Comparison of ENCODE assay signal across 8 cellular contexts in genomic region chr19:33528404-33528803, GRCh38.
"Had no signal": no experiment of that assay in that cellular context is flagged by ENCODE, and none has a peak within 500 bp of the region (broad histone marks: within the 10 kb centered on the region; RNA-seq: fewer than 3 reads in every experiment).

No MANE protein-coding gene starts in this region.

- DNase-seq: H7, Karpas-422 had no signal

- H3K4me1 Mint-ChIP-seq: IgD-negative memory B cell had no signal

- H3K27ac Mint-ChIP-seq: GM23338, IgD-negative memory B cell had no signal

- H3K4me3 ChIP-seq: GM23338, HAP-1 had no signal

- H3K4me3 Mint-ChIP-seq: GM23338, IgD-negative memory B cell had no signal

- H3K9ac ChIP-seq: KMS-11 had no signal

- H3K9me3 ChIP-seq: HAP-1 had no signal

- H3K36me3 Mint-ChIP-seq: IgD-negative memory B cell had no signal

- H3K36me3 ChIP-seq: HAP-1 had no signal

- ATAC-seq: GM23338, HCT116 had no signal

- H3K4me1 ChIP-seq: HAP-1 had no signal

- H3K27ac ChIP-seq: HL-60, KMS-11 had no signal

- H2AFZ ChIP-seq: GM23338 had no signal

- H3K9me3 Mint-ChIP-seq: GM23338, IgD-negative memory B cell had no signal

- H3K4me2 ChIP-seq: GM23338, KMS-11 had no signal
